In genomic region chr1:58964428-58964827, GRCh38 we compare ENCODE assay signal across 24 cellular contexts.
A peak's percentile ranks its signal among the peaks of the same experiment; 100 is the strongest.
DNase-seq lines count a peak whose midpoint lies in the region; ATAC-seq and TF ChIP-seq lines count a peak whose summit lies in the region.
"Had no signal": no experiment of that assay in that cellular context is flagged by ENCODE, and none has a peak within 500 bp of the region (broad histone marks: within the 10 kb centered on the region; RNA-seq: fewer than 3 reads in every experiment).

No MANE protein-coding gene starts in this region.

- no peaks in the 10 kb centered on the region for H3K27me3 Mint-ChIP-seq in activated naive CD4-positive, alpha-beta T cell treated with anti-CD3 and anti-CD28 coated beads, Interleukin-2, amount 50 U/mL, for 24 hours
- H3K27me3 Mint-ChIP-seq: activated naive CD8-positive, alpha-beta T cell treated with anti-CD3 and anti-CD28 coated beads, Interleukin-2, amount 50 U/mL, for 24 hours; CD4-positive, alpha-beta T cell; IgD-negative memory B cell; T-cell had no signal

- H3K4me2 ChIP-seq in parathyroid adenoma (ENCODE audit: low read length) (no peak overlapping the region), hepatocyte (no peak overlapping the region)
- H3K4me2 ChIP-seq: A549 had no signal

- TF ChIP-seq CTCF in coronary artery (IDR thresholded peaks at IDR 0.05) (no peak), parathyroid adenoma (IDR thresholded peaks at IDR 0.05) (no peak), hepatocyte (IDR thresholded peaks at IDR 0.05; ENCODE audit: poor library complexity) (no peak), dorsolateral prefrontal cortex (IDR thresholded peaks at IDR 0.05 in 54 of 56, conservative IDR thresholded peaks at IDR 0.05 in 2 of 56; ENCODE audit: low read depth in 1 of 56, partially characterized antibody in 56 of 56) (no peak)

- DNase-seq in activated naive CD4-positive, alpha-beta T cell treated with anti-CD3 and anti-CD28 coated beads, Interleukin-2, amount 50 U/mL, for 72 hours (ENCODE audit: low spot score in 2 of 2) = no peak
- DNase-seq in coronary artery (ENCODE audit: low spot score) (peak; percentile 55), NCI-H345 treated with DMSO at 0.1 percent for 48 hours (lab: John Stamatoyannopoulos, UW; ENCODE audit: unreplicated experiment) (no peak), hepatocyte (ENCODE audit: low spot score) (no peak), dorsolateral prefrontal cortex (no peak)
- DNase-seq: activated CD4-positive, alpha-beta T cell treated with anti-CD3 and anti-CD28 coated beads, Interleukin-2, amount 10 ng/mL, durations not matched to agents 7 days and 5 days; activated gamma-delta T cell treated with Interleukin-2 at 50 U/mL for 16 hours; activated naive CD8-positive, alpha-beta T cell treated with anti-CD3 and anti-CD28 coated beads, Interleukin-2, amount 50 U/mL, for 24 hours; activated T-cell treated with anti-CD3 and anti-CD28 coated beads, Interleukin-2, amount 50 U/mL, for 48 hours; CD4-positive, alpha-beta T cell; colonic mucosa; erythroblast; islet precursor cell; NCI-H1694; NCI-H2227 treated with DMSO at 0.1 percent for 48 hours; T-cell had no signal

- peaks cover 34% of the 10 kb centered on the region for H3K4me1 ChIP-seq in parathyroid adenoma
- peaks cover 28% of the 10 kb centered on the region for H3K4me1 ChIP-seq in hepatocyte (ENCODE audit: insufficient read depth)
- H3K4me1 ChIP-seq: A549 had no signal

- WGBS in hepatocyte (ENCODE audit: low lambda C conversion rate, missing lambda C conversion rate) = 88% methylated on average over 2 of the region's 2 CpGs

- H3K36me3 ChIP-seq in parathyroid adenoma (ENCODE audit: control insufficient read depth, insufficient read depth, low read length) (no peaks in the 10 kb centered on the region), hepatocyte (replicated peaks; ENCODE audit: insufficient read depth, low read depth) (no peaks in the 10 kb centered on the region)
- H3K36me3 ChIP-seq: colonic mucosa had no signal

- peaks cover 37% of the 10 kb centered on the region for H3K4me1 Mint-ChIP-seq in activated naive CD4-positive, alpha-beta T cell treated with anti-CD3 and anti-CD28 coated beads, Interleukin-2, amount 50 U/mL, for 24 hours

- H3K79me2 ChIP-seq in parathyroid adenoma (no peaks in the 10 kb centered on the region), hepatocyte (no peaks in the 10 kb centered on the region)

- H3K9me3 ChIP-seq in parathyroid adenoma (ENCODE audit: control insufficient read depth, low read length) (no peaks in the 10 kb centered on the region), hepatocyte (ENCODE audit: low read depth) (no peaks in the 10 kb centered on the region)
- H3K9me3 ChIP-seq: A549, colonic mucosa had no signal

- H2AFZ ChIP-seq in parathyroid adenoma (no peak overlapping the region), hepatocyte (no peak overlapping the region)

- H3K27me3 ChIP-seq in parathyroid adenoma (ENCODE audit: control insufficient read depth, insufficient read depth, low read length) (no peaks in the 10 kb centered on the region), hepatocyte (no peaks in the 10 kb centered on the region), dorsolateral prefrontal cortex (no peaks in the 10 kb centered on the region)
- H3K27me3 ChIP-seq: colonic mucosa had no signal

- no peaks in the 10 kb centered on the region for H3K36me3 Mint-ChIP-seq in activated naive CD4-positive, alpha-beta T cell treated with anti-CD3 and anti-CD28 coated beads, Interleukin-2, amount 50 U/mL, for 24 hours
- H3K36me3 Mint-ChIP-seq in activated naive CD4-positive, alpha-beta T cell treated with anti-CD3 and anti-CD28 coated beads, Interleukin-2, amount 50 U/mL, for 72 hours = no peaks in the 10 kb centered on the region
- H3K36me3 Mint-ChIP-seq: stimulated activated effector memory CD8-positive, alpha-beta T cell treated with anti-CD3 and anti-CD28 coated beads, Interleukin-12 subunit alpha, Interleukin-12 subunit beta, amount 100 ng/mL, for 72 hours; T-cell had no signal

- intact Hi-C loops in dorsolateral prefrontal cortex (cut with DNase I) = no loop called here

- no peak overlapping the region for H3K9ac ChIP-seq in parathyroid adenoma

- H3K9me3 Mint-ChIP-seq in activated naive CD4-positive, alpha-beta T cell treated with anti-CD3 and anti-CD28 coated beads, Interleukin-2, amount 50 U/mL, for 24 hours = peaks cover 5% of the 10 kb centered on the region
- H3K9me3 Mint-ChIP-seq in activated naive CD4-positive, alpha-beta T cell treated with anti-CD3 and anti-CD28 coated beads, Interleukin-2, amount 50 U/mL, for 72 hours = peaks cover 0 to 12% of the 10 kb centered on the region in 2 donors
- H3K9me3 Mint-ChIP-seq: CD4-positive, alpha-beta T cell had no signal

- H4K20me1 ChIP-seq in hepatocyte (ENCODE audit: insufficient read depth, poor library complexity, severe bottlenecking) = no peaks in the 10 kb centered on the region

- no peak overlapping the region for H3K4me3 Mint-ChIP-seq in activated naive CD4-positive, alpha-beta T cell treated with anti-CD3 and anti-CD28 coated beads, Interleukin-2, amount 50 U/mL, for 24 hours
- H3K4me3 Mint-ChIP-seq: activated CD4-positive, alpha-beta T cell treated with anti-CD3 and anti-CD28 coated beads, Interleukin-2, amount 10 ng/mL, durations not matched to agents 7 days and 5 days; activated naive CD8-positive, alpha-beta T cell treated with anti-CD3 and anti-CD28 coated beads, Interleukin-2, amount 50 U/mL, for 24 hours; CD4-positive, alpha-beta T cell; nephron; stimulated activated effector memory CD8-positive, alpha-beta T cell treated with anti-CD3 and anti-CD28 coated beads, Interleukin-12 subunit alpha, Interleukin-12 subunit beta, amount 100 ng/mL, for 72 hours; T-cell; WTC11 had no signal

- peak overlapping the region; percentile 20 for H3K27ac Mint-ChIP-seq in activated naive CD4-positive, alpha-beta T cell treated with anti-CD3 and anti-CD28 coated beads, Interleukin-2, amount 50 U/mL, for 24 hours
- peak overlapping the region in 1 of 2 donors; percentile 17 for H3K27ac Mint-ChIP-seq in activated naive CD4-positive, alpha-beta T cell treated with anti-CD3 and anti-CD28 coated beads, Interleukin-2, amount 50 U/mL, for 72 hours
- H3K27ac Mint-ChIP-seq: activated CD4-positive, alpha-beta T cell treated with anti-CD3 and anti-CD28 coated beads, Interleukin-2, amount 10 ng/mL, durations not matched to agents 7 days and 5 days; activated naive CD8-positive, alpha-beta T cell treated with anti-CD3 and anti-CD28 coated beads, Interleukin-2, amount 50 U/mL, for 24 hours; CD4-positive, alpha-beta T cell; IgD-negative memory B cell; nephron; stimulated activated effector memory CD8-positive, alpha-beta T cell treated with anti-CD3 and anti-CD28 coated beads, Interleukin-12 subunit alpha, Interleukin-12 subunit beta, amount 100 ng/mL, for 72 hours; T-cell; WTC11 had no signal

- H3K27ac ChIP-seq in coronary artery (no peak overlapping the region), parathyroid adenoma (peak overlapping the region; percentile 7), hepatocyte (no peak overlapping the region), dorsolateral prefrontal cortex (no peak overlapping the region)
- H3K27ac ChIP-seq: A549, colonic mucosa had no signal

- H3K4me3 ChIP-seq in coronary artery (no peak overlapping the region), parathyroid adenoma (ENCODE audit: low read depth, low read length) (no peak overlapping the region), hepatocyte (no peak overlapping the region), dorsolateral prefrontal cortex (no peak overlapping the region)
- H3K4me3 ChIP-seq: A549, colonic mucosa had no signal

- ATAC-seq in activated naive CD4-positive, alpha-beta T cell treated with anti-CD3 and anti-CD28 coated beads, Interleukin-2, amount 50 U/mL, for 72 hours = no peak
- no peak for ATAC-seq in GM19467 (IDR thresholded peaks at IDR 0.05; ENCODE audit: unreplicated experiment)
- ATAC-seq: A549; activated naive CD8-positive, alpha-beta T cell treated with anti-CD3 and anti-CD28 coated beads, Interleukin-2, amount 50 U/mL, for 24 hours; stimulated activated effector memory CD8-positive, alpha-beta T cell treated with anti-CD3 and anti-CD28 coated beads, Interleukin-12 subunit alpha, Interleukin-12 subunit beta, amount 100 ng/mL, for 72 hours; T-cell; WTC11 had no signal

- H3K9me2 ChIP-seq in hepatocyte (replicated peaks; ENCODE audit: insufficient read depth) = no peaks in the 10 kb centered on the region
